ENCODE assay signal across 20 cellular contexts in the genomic region with DNA sequence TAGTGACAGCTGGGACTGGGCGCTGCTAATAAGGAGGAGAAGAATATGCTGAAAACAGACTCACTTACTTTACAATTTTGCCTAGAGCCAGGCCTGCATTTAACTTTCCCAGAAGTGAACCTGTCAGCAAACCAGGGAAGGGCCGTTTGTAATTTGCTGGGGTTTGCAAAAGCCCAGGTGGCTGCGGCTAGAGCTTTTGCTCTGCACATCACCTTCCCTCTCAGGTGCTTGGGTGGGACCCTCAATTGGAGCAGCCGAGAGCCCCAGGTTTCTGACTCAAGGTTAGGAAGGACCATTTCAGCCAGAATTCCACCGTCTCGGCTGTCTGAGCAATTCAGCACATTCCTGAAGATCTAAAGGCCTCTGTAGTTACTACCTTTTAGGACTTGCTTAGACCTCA.
DNase-seq lines count a peak whose midpoint lies in the region; ATAC-seq, FAIRE-seq and TF ChIP-seq lines count a peak whose summit lies in the region.
"Had no signal": no experiment of that assay in that cellular context is flagged by ENCODE, and none has a peak within 500 bp of the region (broad histone marks: within the 10 kb centered on the region; RNA-seq: fewer than 3 reads in every experiment).

No MANE protein-coding gene starts in this region.

- H3K4me2 ChIP-seq in MM.1S (ENCODE audit: low read depth, low read length) (peak overlapping the region; percentile 93), parathyroid adenoma (ENCODE audit: low read length) (no peak overlapping the region)

- H3K4me3 Mint-ChIP-seq in CD8-positive, alpha-beta T cell = no peak overlapping the region

- H3K79me2 ChIP-seq in MM.1S (ENCODE audit: low read length) = no peaks in the 10 kb centered on the region
- no peaks in the 10 kb centered on the region for H3K79me2 ChIP-seq in parathyroid adenoma

- POLR2A ChIA-PET in CD8-positive, alpha-beta T cell (lab: Charles Lee) = interaction anchor here (0.6 kb wide), 1 partner anchor 562 kb away, joined by 3 read pairs; no protein-coding TSS in a partner anchor

- no peaks in the 10 kb centered on the region for H3K9me2 ChIP-seq in MM.1S (replicated peaks; ENCODE audit: insufficient read depth, low read length)

- H3K36me3 Mint-ChIP-seq in CD8-positive, alpha-beta T cell = no peaks in the 10 kb centered on the region

- no peaks in the 10 kb centered on the region for H3K9me3 Mint-ChIP-seq in CD8-positive, alpha-beta T cell

- no peaks in the 10 kb centered on the region for H4K20me1 ChIP-seq in MM.1S (ENCODE audit: insufficient read depth, low read length)

- FAIRE-seq in kidney (lab: Jason Lieb, UNC) = no peak
- FAIRE-seq: G401.6, RCC 7860 had no signal

- H3K4me1 ChIP-seq in CD8-positive, alpha-beta T cell (ENCODE audit: insufficient read depth, low read length) = peaks cover 20% of the 10 kb centered on the region
- peaks cover 36% of the 10 kb centered on the region for H3K4me1 ChIP-seq in MM.1S (ENCODE audit: low read length)
- peaks cover 10% of the 10 kb centered on the region for H3K4me1 ChIP-seq in parathyroid adenoma
- peaks cover 0 to 2% of the 10 kb centered on the region in 2 donors for H3K4me1 ChIP-seq in kidney (ENCODE audit: control insufficient read depth in 1 of 2, insufficient read depth in 1 of 2, low read depth in 1 of 2, low read length in 2 of 2)
- H3K4me1 ChIP-seq: Caco-2, HAP-1 had no signal

- H3K27me3 ChIP-seq in CD8-positive, alpha-beta T cell (ENCODE audit: insufficient read depth, low read length) = no peaks in the 10 kb centered on the region
- H3K27me3 ChIP-seq in MM.1S (replicated peaks; ENCODE audit: insufficient read depth, low read length) = no peaks in the 10 kb centered on the region
- no peaks in the 10 kb centered on the region for H3K27me3 ChIP-seq in parathyroid adenoma (ENCODE audit: control insufficient read depth, insufficient read depth, low read length)
- H3K27me3 ChIP-seq: MG63 had no signal

- TF ChIP-seq CTCF in CD8-positive, alpha-beta T cell (IDR thresholded peaks at IDR 0.05) = no peak
- TF ChIP-seq CTCF in MM.1S (IDR thresholded peaks at IDR 0.05; ENCODE audit: low read length) = no peak
- no peak for TF ChIP-seq CTCF in coronary artery (IDR thresholded peaks at IDR 0.05)
- TF ChIP-seq CTCF in parathyroid adenoma (IDR thresholded peaks at IDR 0.05) = no peak
- no peak for TF ChIP-seq CTCF in kidney (IDR thresholded peaks at IDR 0.05; ENCODE audit: borderline replicate concordance, extremely low read depth, insufficient read depth)

- H2AFZ ChIP-seq in MM.1S (ENCODE audit: low read length) (peak overlapping the region; percentile 68), parathyroid adenoma (peak overlapping the region; percentile 84)

- H3K27ac Mint-ChIP-seq in CD8-positive, alpha-beta T cell = peak overlapping the region; percentile 19

- ATAC-seq in CD8-positive, alpha-beta T cell = no peak

- H3F3A ChIP-seq in MM.1S (ENCODE audit: insufficient read depth, low read length) = peaks cover 37% of the 10 kb centered on the region

- H3K4me3 ChIP-seq in CD8-positive, alpha-beta T cell (ENCODE audit: low read depth, low read length) = no peak overlapping the region
- H3K4me3 ChIP-seq in MM.1S (ENCODE audit: low read length) (peak overlapping the region; percentile 43), coronary artery (no peak overlapping the region), parathyroid adenoma (ENCODE audit: low read depth, low read length) (no peak overlapping the region), kidney (ENCODE audit: low read length in 2 of 2) (no peak overlapping the region)
- H3K4me3 ChIP-seq: HAP-1, MG63 had no signal

- H3K27ac ChIP-seq in CD8-positive, alpha-beta T cell (ENCODE audit: low read depth, low read length) = no peak overlapping the region
- H3K27ac ChIP-seq in MM.1S (ENCODE audit: low read length) (peak overlapping the region; percentile 98), coronary artery (peak overlapping the region; percentile 29 to 66), parathyroid adenoma (peak overlapping the region; percentile 50), kidney (ENCODE audit: low read depth in 2 of 2, low read length in 2 of 2) (no peak overlapping the region)
- H3K27ac ChIP-seq: C4-2B, HL-60 had no signal

- H3K9ac ChIP-seq in MM.1S (ENCODE audit: low read length) = peak overlapping the region; percentile 66
- H3K9ac ChIP-seq in parathyroid adenoma = no peak overlapping the region
- no peak overlapping the region for H3K9ac ChIP-seq in kidney (ENCODE audit: low read length in 2 of 2)

- no peaks in the 10 kb centered on the region for H3K9me3 ChIP-seq in CD8-positive, alpha-beta T cell (ENCODE audit: low read length)
- H3K9me3 ChIP-seq in MM.1S (replicated peaks; ENCODE audit: insufficient read depth, low read length) = no peaks in the 10 kb centered on the region
- no peaks in the 10 kb centered on the region for H3K9me3 ChIP-seq in parathyroid adenoma (ENCODE audit: control insufficient read depth, low read length)
- H3K9me3 ChIP-seq in kidney (ENCODE audit: control insufficient read depth in 1 of 2, low read length in 2 of 2) = no peaks in the 10 kb centered on the region
- H3K9me3 ChIP-seq: Caco-2, HAP-1, MG63 had no signal

- peaks cover 21% of the 10 kb centered on the region for H3K4me1 Mint-ChIP-seq in CD8-positive, alpha-beta T cell (ENCODE audit: low read depth)

- no peaks in the 10 kb centered on the region for H3K36me3 ChIP-seq in CD8-positive, alpha-beta T cell (ENCODE audit: insufficient read depth, low read length)
- H3K36me3 ChIP-seq in MM.1S (replicated peaks; ENCODE audit: insufficient read depth, low read length) = no peaks in the 10 kb centered on the region
- H3K36me3 ChIP-seq in parathyroid adenoma (ENCODE audit: control insufficient read depth, insufficient read depth, low read length) = no peaks in the 10 kb centered on the region
- H3K36me3 ChIP-seq in kidney (ENCODE audit: control insufficient read depth in 1 of 2, insufficient read depth in 2 of 2, low read length in 2 of 2) = no peaks in the 10 kb centered on the region
- H3K36me3 ChIP-seq: HAP-1, MG63 had no signal

- CTCF ChIA-PET in CD8-positive, alpha-beta T cell (lab: Charles Lee) = no interaction called here

- no peaks in the 10 kb centered on the region for H3K27me3 Mint-ChIP-seq in CD8-positive, alpha-beta T cell (ENCODE audit: low read depth)

- DNase-seq in CD8-positive, alpha-beta T cell = no peak
- DNase-seq in MM.1S (peak; percentile 92), coronary artery (ENCODE audit: low spot score) (no peak), NCI-H1417 treated with DMSO at 0.1 percent for 48 hours (lab: John Stamatoyannopoulos, UW) (no peak), CD1c-positive myeloid dendritic cell (ENCODE audit: extremely low spot score) (no peak), kidney (no peak)
- DNase-seq: ACHN, Caco-2, Kasumi-1, MG63, NCI-H1092, NCI-H146, NCI-H2029 treated with DMSO at 0.1 percent for 48 hours, Right ventricle myocardium superior had no signal

- intact Hi-C loops in CD8-positive, alpha-beta T cell (cut with DNase I, micrococcal nuclease) = no loop called here
- intact Hi-C loops in kidney (cut with DNase I) = no loop called here

Comparison
In these comparisons a context has a peak if more than half of its experiments do, and no peak if none do; other contexts are left out.
1. H3K27ac ChIP-seq: peak in MM.1S (single experiment), coronary artery (2 of 2) and parathyroid adenoma (single experiment); none in CD8-positive, alpha-beta T cell (single experiment) and kidney (0 of 2).